ENCODE assay signal across 1 cellular context in the genomic region with DNA sequence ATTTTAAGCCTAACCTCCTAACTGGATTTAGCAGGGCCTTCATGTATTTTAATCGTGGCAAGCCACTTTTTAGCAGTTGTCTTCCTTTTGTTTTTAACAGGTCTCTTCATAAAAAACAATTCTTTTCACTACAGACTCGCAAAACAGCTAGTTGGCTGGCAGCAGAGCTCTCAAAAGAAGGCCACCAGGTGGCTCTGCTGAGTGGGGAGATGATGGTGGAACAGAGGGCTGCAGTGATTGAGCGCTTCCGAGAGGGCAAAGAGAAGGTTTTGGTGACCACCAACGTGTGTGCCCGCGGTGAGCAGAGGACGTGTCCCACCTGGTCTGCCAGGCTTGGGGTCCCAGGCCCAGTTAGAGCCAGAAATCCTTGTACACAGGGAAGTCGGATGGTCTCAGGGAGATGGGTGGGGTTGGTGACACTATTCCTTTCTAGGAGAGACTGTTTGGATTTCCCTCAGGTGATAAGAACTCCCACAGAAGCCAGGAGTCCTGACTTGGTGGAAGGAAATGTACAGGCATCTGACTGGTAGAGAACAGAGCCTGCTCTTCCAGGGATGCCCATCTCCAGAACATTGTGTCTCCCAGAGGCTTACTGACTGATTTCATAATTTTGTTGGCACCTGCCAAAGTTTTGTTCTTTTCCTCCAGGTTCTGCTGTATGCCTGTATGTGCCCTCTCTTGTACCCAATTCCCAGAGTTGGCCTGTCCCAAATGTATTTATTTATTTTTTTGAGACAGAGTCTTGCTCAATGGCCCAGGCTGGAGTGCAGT.
A peak's percentile ranks its signal among the peaks of the same experiment; 100 is the strongest.
TF ChIP-seq lines count a peak whose summit lies in the region.

No MANE protein-coding gene starts in this region.

TF ChIP-seq in GM12878, 131 proteins besides CTCF, POLR2A, EP300 and RAD21:
- TF ChIP-seq ESRRA (IDR thresholded peaks at IDR 0.05; ENCODE audit: low read length), result no peak
- TF ChIP-seq TAF1 (IDR thresholded peaks at IDR 0.05; ENCODE audit: borderline replicate concordance, low read depth, low read length), result no peak
- TF ChIP-seq, protein P1, sequence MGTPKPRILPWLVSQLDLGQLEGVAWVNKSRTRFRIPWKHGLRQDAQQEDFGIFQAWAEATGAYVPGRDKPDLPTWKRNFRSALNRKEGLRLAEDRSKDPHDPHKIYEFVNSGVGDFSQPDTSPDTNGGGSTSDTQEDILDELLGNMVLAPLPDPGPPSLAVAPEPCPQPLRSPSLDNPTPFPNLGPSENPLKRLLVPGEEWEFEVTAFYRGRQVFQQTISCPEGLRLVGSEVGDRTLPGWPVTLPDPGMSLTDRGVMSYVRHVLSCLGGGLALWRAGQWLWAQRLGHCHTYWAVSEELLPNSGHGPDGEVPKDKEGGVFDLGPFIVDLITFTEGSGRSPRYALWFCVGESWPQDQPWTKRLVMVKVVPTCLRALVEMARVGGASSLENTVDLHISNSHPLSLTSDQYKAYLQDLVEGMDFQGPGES (IDR thresholded peaks at IDR 0.05), result no peak
- no peak for TF ChIP-seq EED (IDR thresholded peaks at IDR 0.05; ENCODE audit: low read depth)
- peak; percentile 24; the same call in 1 of the 2 replicates for TF ChIP-seq SMC3 (IDR thresholded peaks at IDR 0.05; ENCODE audit: borderline replicate concordance, low read length)
- TF ChIP-seq, protein P2, sequence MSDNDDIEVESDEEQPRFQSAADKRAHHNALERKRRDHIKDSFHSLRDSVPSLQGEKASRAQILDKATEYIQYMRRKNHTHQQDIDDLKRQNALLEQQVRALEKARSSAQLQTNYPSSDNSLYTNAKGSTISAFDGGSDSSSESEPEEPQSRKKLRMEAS (IDR thresholded peaks at IDR 0.05; ENCODE audit: low read depth, low read length), result no peak
- no peak for TF ChIP-seq HCFC1 (IDR thresholded peaks at IDR 0.05; ENCODE audit: low read length)
